ENCODE assay signal across 2 cellular contexts in the genomic region with DNA sequence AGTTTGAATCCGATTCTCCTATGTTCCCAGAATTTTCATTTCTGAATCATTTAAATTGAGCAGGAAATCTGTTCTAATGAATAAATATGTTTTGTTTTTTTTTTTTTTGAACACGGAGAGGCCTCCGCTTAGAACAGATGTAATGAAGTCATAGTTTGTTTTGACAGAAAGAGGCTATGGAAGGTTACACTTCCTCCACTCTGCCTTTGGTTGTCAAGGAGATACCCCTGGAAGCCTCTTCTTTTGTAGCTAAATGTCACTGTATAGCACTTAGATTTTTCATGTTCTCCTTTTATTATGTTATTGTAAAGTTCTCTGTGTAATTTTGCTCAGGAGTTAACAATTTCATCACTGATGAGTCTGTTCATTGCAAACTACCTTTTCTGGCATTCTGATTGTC.
A peak's percentile ranks its signal among the peaks of the same experiment; 100 is the strongest.
TF ChIP-seq lines count a peak whose summit lies in the region.

No MANE protein-coding gene starts in this region.

TF ChIP-seq in IMR-90, 13 proteins besides CTCF, POLR2A, EP300 and RAD21:
- no peak for TF ChIP-seq FOS (IDR thresholded peaks at IDR 0.05; ENCODE audit: low read depth, low read length)
- TF ChIP-seq MAZ (IDR thresholded peaks at IDR 0.05; ENCODE audit: borderline replicate concordance, low read depth, low read length) = no peak
- no peak for TF ChIP-seq SMC3 (IDR thresholded peaks at IDR 0.05; ENCODE audit: low read depth, low read length)
- TF ChIP-seq, protein P1, sequence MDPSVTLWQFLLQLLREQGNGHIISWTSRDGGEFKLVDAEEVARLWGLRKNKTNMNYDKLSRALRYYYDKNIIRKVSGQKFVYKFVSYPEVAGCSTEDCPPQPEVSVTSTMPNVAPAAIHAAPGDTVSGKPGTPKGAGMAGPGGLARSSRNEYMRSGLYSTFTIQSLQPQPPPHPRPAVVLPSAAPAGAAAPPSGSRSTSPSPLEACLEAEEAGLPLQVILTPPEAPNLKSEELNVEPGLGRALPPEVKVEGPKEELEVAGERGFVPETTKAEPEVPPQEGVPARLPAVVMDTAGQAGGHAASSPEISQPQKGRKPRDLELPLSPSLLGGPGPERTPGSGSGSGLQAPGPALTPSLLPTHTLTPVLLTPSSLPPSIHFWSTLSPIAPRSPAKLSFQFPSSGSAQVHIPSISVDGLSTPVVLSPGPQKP (IDR thresholded peaks at IDR 0.05; ENCODE audit: borderline replicate concordance, low read depth, low read length) = no peak
- no peak for TF ChIP-seq RCOR1 (IDR thresholded peaks at IDR 0.05; ENCODE audit: insufficient replicate concordance, low read length)
- TF ChIP-seq MAFK (IDR thresholded peaks at IDR 0.05; ENCODE audit: low read depth, low read length) = no peak
- no peak for TF ChIP-seq CEBPB (IDR thresholded peaks at IDR 0.05; ENCODE audit: low read depth, low read length)
- TF ChIP-seq BHLHE40 (IDR thresholded peaks at IDR 0.05; ENCODE audit: low read depth, low read length) = no peak
- TF ChIP-seq RFX5 (IDR thresholded peaks at IDR 0.05; ENCODE audit: low read depth, low read length) = no peak
- TF ChIP-seq MXI1 (IDR thresholded peaks at IDR 0.05; ENCODE audit: borderline replicate concordance, low read depth, low read length) = no peak
- TF ChIP-seq, protein P2, sequence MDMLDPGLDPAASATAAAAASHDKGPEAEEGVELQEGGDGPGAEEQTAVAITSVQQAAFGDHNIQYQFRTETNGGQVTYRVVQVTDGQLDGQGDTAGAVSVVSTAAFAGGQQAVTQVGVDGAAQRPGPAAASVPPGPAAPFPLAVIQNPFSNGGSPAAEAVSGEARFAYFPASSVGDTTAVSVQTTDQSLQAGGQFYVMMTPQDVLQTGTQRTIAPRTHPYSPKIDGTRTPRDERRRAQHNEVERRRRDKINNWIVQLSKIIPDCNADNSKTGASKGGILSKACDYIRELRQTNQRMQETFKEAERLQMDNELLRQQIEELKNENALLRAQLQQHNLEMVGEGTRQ (IDR thresholded peaks at IDR 0.05; ENCODE audit: low read depth, low read length) = no peak
- no peak for TF ChIP-seq NFE2L2 (IDR thresholded peaks at IDR 0.05; ENCODE audit: low read depth, low read length)
- no peak for TF ChIP-seq CHD1 (IDR thresholded peaks at IDR 0.05; ENCODE audit: low read depth, low read length)

TF ChIP-seq in K562, 482 proteins besides CTCF, POLR2A, EP300 and RAD21:
- TF ChIP-seq, protein P3, sequence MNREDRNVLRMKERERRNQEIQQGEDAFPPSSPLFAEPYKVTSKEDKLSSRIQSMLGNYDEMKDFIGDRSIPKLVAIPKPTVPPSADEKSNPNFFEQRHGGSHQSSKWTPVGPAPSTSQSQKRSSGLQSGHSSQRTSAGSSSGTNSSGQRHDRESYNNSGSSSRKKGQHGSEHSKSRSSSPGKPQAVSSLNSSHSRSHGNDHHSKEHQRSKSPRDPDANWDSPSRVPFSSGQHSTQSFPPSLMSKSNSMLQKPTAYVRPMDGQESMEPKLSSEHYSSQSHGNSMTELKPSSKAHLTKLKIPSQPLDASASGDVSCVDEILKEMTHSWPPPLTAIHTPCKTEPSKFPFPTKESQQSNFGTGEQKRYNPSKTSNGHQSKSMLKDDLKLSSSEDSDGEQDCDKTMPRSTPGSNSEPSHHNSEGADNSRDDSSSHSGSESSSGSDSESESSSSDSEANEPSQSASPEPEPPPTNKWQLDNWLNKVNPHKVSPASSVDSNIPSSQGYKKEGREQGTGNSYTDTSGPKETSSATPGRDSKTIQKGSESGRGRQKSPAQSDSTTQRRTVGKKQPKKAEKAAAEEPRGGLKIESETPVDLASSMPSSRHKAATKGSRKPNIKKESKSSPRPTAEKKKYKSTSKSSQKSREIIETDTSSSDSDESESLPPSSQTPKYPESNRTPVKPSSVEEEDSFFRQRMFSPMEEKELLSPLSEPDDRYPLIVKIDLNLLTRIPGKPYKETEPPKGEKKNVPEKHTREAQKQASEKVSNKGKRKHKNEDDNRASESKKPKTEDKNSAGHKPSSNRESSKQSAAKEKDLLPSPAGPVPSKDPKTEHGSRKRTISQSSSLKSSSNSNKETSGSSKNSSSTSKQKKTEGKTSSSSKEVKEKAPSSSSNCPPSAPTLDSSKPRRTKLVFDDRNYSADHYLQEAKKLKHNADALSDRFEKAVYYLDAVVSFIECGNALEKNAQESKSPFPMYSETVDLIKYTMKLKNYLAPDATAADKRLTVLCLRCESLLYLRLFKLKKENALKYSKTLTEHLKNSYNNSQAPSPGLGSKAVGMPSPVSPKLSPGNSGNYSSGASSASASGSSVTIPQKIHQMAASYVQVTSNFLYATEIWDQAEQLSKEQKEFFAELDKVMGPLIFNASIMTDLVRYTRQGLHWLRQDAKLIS (CRISPR knock-in tag; IDR thresholded peaks at IDR 0.05) = no peak
- TF ChIP-seq, protein P4, sequence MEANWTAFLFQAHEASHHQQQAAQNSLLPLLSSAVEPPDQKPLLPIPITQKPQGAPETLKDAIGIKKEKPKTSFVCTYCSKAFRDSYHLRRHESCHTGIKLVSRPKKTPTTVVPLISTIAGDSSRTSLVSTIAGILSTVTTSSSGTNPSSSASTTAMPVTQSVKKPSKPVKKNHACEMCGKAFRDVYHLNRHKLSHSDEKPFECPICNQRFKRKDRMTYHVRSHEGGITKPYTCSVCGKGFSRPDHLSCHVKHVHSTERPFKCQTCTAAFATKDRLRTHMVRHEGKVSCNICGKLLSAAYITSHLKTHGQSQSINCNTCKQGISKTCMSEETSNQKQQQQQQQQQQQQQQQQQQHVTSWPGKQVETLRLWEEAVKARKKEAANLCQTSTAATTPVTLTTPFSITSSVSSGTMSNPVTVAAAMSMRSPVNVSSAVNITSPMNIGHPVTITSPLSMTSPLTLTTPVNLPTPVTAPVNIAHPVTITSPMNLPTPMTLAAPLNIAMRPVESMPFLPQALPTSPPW (CRISPR knock-in tag; IDR thresholded peaks at IDR 0.05) = no peak
- TF ChIP-seq ZC3H4 (CRISPR knock-in tag; IDR thresholded peaks at IDR 0.05; ENCODE audit: borderline replicate concordance) (no peak), SMAD4 (CRISPR knock-in tag; conservative IDR thresholded peaks at IDR 0.05) (0 out of 2 replicates have a peak, but pooled peaks have one; percentile 6)
- TF ChIP-seq, protein P5, sequence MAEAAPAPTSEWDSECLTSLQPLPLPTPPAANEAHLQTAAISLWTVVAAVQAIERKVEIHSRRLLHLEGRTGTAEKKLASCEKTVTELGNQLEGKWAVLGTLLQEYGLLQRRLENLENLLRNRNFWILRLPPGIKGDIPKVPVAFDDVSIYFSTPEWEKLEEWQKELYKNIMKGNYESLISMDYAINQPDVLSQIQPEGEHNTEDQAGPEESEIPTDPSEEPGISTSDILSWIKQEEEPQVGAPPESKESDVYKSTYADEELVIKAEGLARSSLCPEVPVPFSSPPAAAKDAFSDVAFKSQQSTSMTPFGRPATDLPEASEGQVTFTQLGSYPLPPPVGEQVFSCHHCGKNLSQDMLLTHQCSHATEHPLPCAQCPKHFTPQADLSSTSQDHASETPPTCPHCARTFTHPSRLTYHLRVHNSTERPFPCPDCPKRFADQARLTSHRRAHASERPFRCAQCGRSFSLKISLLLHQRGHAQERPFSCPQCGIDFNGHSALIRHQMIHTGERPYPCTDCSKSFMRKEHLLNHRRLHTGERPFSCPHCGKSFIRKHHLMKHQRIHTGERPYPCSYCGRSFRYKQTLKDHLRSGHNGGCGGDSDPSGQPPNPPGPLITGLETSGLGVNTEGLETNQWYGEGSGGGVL (CRISPR knock-in tag; IDR thresholded peaks at IDR 0.05) = no peak
TF ChIP-seq in K562: peak in this region for 1.
